ENCODE assay signal across 8 cellular contexts in the genomic region with DNA sequence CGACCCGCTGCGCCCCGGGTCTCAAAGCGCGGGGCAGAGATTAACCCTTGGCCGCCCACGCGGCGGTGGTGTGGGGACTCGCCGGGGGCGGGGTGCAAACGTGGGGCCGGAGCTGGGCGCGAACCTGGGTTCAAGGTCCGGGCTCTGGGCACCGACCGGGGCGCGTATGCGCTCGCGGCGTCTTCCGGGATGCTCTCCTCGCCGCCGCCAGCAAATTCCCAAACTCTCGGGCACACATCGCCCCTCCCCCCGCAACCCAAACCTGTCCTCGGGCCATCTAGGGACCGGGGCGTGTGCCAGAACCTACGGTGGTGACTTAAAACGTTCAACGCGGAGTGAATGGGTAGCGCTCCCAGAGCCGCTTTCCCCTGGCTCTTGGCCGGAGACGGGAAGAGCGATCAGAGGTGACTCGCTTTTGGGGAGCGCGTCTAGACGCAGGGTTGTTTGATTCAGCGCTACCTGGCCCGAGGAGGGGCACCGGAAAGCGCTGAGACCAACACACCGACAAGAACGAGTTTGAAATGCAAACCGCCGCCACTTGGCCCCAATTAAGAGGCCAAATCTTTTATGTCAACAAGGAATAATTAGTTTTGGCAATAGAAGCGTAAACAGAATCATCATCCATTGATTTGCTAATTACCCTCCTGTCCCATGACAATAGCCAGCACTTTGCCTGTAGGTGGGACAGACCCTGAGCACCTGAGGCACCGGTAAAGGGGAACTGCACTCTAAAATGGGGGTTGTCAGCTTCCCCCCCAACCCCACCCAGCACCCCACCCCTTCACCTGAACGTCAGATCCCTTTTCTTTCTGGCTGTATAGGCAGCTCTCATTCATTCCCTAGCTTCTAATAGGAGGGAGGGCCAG. TPM values are rescaled to one million over a fixed set of nuclear protein-coding genes. Genes with fewer than 3 reads are reported as not detected.
A peak's percentile ranks its signal among the peaks of the same experiment; 100 is the strongest.
DNase-seq lines count a peak whose midpoint lies in the region; ATAC-seq lines count a peak whose summit lies in the region.

No MANE protein-coding gene starts in this region.

- H3K27ac Mint-ChIP-seq in IgD-negative memory B cell: peak overlapping the region in 1 of 3 donors; percentile 7
- no peak overlapping the region for H3K27ac Mint-ChIP-seq in activated CD8-positive, alpha-beta T cell treated with anti-CD3 and anti-CD28 coated beads, Interleukin-2, amount 10 ng/mL, durations not matched to agents 7 days and 5 days

- no peaks in the 10 kb centered on the region for H3K36me3 Mint-ChIP-seq in IgD-negative memory B cell
- no peaks in the 10 kb centered on the region for H3K36me3 Mint-ChIP-seq in activated CD8-positive, alpha-beta T cell treated with anti-CD3 and anti-CD28 coated beads, Interleukin-2, amount 10 ng/mL, durations not matched to agents 7 days and 5 days (ENCODE audit: low read depth)

- no peak for ATAC-seq in activated CD8-positive, alpha-beta T cell treated with anti-CD3 and anti-CD28 coated beads, Interleukin-2, amount 10 ng/mL, durations not matched to agents 7 days and 5 days
- ATAC-seq in HG03039 (IDR thresholded peaks at IDR 0.05; ENCODE audit: unreplicated experiment) (no peak), GM21825 (IDR thresholded peaks at IDR 0.05; ENCODE audit: unreplicated experiment) (no peak)

- peaks cover 5% of the 10 kb centered on the region for H3K27me3 Mint-ChIP-seq in IgD-negative memory B cell
- H3K27me3 Mint-ChIP-seq in activated CD8-positive, alpha-beta T cell treated with anti-CD3 and anti-CD28 coated beads, Interleukin-2, amount 10 ng/mL, durations not matched to agents 7 days and 5 days (ENCODE audit: low read depth): peaks cover 39% of the 10 kb centered on the region

- CTCF ChIA-PET in activated CD8-positive, alpha-beta T cell treated with anti-CD3 and anti-CD28 coated beads, Interleukin-2, amount 10 ng/mL, durations not matched to agents 7 days and 5 days (lab: Charles Lee): interaction anchor here (0.9 to 1.2 kb wide), 2 partner anchors 9 to 39 kb away, joined by 3 read pairs; no protein-coding TSS in a partner anchor

- peaks cover 4 to 14% (median 12%) of the 10 kb centered on the region in 3 donors for H3K4me1 Mint-ChIP-seq in IgD-negative memory B cell
- H3K4me1 Mint-ChIP-seq in activated CD8-positive, alpha-beta T cell treated with anti-CD3 and anti-CD28 coated beads, Interleukin-2, amount 10 ng/mL, durations not matched to agents 7 days and 5 days (ENCODE audit: low read depth): peaks cover 29% of the 10 kb centered on the region

- H3K9me3 Mint-ChIP-seq in IgD-negative memory B cell: no peaks in the 10 kb centered on the region
- H3K9me3 Mint-ChIP-seq in activated CD8-positive, alpha-beta T cell treated with anti-CD3 and anti-CD28 coated beads, Interleukin-2, amount 10 ng/mL, durations not matched to agents 7 days and 5 days (ENCODE audit: insufficient read depth): no peaks in the 10 kb centered on the region

- H3K4me3 Mint-ChIP-seq in IgD-negative memory B cell: peak overlapping the region; percentile 77 to 92 (median 84)
- peak overlapping the region; percentile 75 for H3K4me3 Mint-ChIP-seq in activated CD8-positive, alpha-beta T cell treated with anti-CD3 and anti-CD28 coated beads, Interleukin-2, amount 10 ng/mL, durations not matched to agents 7 days and 5 days

- POLR2A ChIA-PET in activated CD8-positive, alpha-beta T cell treated with anti-CD3 and anti-CD28 coated beads, Interleukin-2, amount 10 ng/mL, durations not matched to agents 7 days and 5 days (lab: Charles Lee): no interaction called here

- DNase-seq in EH (ENCODE audit: low read depth) (peak; percentile 55), glomerular visceral epithelial cell (ENCODE audit: extremely low spot score) (peak; percentile 27), posterior vena cava (ENCODE audit: low spot score) (peak; percentile 74), NOMO-1 (lab: John Stamatoyannopoulos, UW; ENCODE audit: unreplicated experiment in 2 of 2) (no peak)
- no peak for DNase-seq in activated CD8-positive, alpha-beta T cell treated with anti-CD3 and anti-CD28 coated beads, Interleukin-2, amount 10 ng/mL, durations not matched to agents 7 days and 5 days

- intact Hi-C loops in posterior vena cava (cut with DNase I): no loop called here

RNA-seq across cellular contexts. Expression of a gene that starts 46.2 kb away (rescaled TPM):
- polyA plus RNA-seq in IgD-negative memory B cell: 0.14 TPM
- not detected for total RNA-seq in activated CD8-positive, alpha-beta T cell treated with anti-CD3 and anti-CD28 coated beads, Interleukin-2, amount 10 ng/mL, durations not matched to agents 7 days and 5 days
- total RNA-seq in posterior vena cava: under 1 TPM; 0.32 to 0.81 TPM

Comparison
In these comparisons a context has a peak if more than half of its experiments do, and no peak if none do; other contexts are left out.
1. DNase-seq: peak in EH (single experiment), glomerular visceral epithelial cell (single experiment) and posterior vena cava (single experiment); none in activated CD8-positive, alpha-beta T cell treated with anti-CD3 and anti-CD28 coated beads, Interleukin-2, amount 10 ng/mL, durations not matched to agents 7 days and 5 days (single experiment) and NOMO-1 (0 of 2).